ENCODE assay signal across 20 cellular contexts in the genomic region with DNA sequence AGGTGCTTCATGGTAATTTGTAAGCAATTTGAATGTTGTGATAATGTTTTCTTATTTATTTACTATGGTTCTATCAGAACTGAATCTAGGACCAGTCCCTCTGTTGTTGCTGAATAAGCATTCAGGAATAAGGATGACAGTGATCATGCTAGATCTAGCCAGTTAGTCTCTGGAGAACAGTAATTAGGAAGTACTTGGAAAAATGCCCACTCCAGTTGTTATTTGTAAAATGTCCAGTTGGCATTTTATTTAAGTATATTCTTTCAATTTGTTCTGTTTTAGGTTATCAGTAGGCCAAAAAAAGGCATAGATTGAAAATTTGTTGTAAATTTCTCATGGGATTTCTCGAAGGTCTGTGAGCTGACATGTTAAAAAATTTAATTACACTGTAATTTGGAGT.
"Had no signal": no experiment of that assay in that cellular context is flagged by ENCODE, and none has a peak within 500 bp of the region (broad histone marks: within the 10 kb centered on the region; RNA-seq: fewer than 3 reads in every experiment).

No MANE protein-coding gene starts in this region.

- FAIRE-seq: endometrium, small intestine had no signal

- H3K9ac ChIP-seq: neural progenitor cell had no signal

- H3K9me3 ChIP-seq: ascending aorta, breast epithelium, prostate gland, suprapubic skin, transverse colon, uterus had no signal

- ATAC-seq: activated T-cell treated with anti-CD3 and anti-CD28 coated beads, Interleukin-2, amount 50 U/mL, for 72 hours; naive thymus-derived CD4-positive, alpha-beta T cell; stimulated activated naive CD8-positive, alpha-beta T cell treated with anti-CD3 and anti-CD28 coated beads, Interleukin-15, amount 100 ng/mL, for 72 hours had no signal

- DNase-seq: activated CD4-positive, alpha-beta T cell treated with anti-CD3 and anti-CD28 coated beads, Interleukin-2, amount 50 U/mL, for 1 hour; activated effector memory CD4-positive, alpha-beta T cell treated with anti-CD3 and anti-CD28 coated beads, Interleukin-2, amount 50 U/mL, for 16 hours; activated T-cell treated with anti-CD3 and anti-CD28 coated beads, Interleukin-2, amount 50 U/mL, for 72 hours; erythroblast; mesenchymal stem cell; naive thymus-derived CD4-positive, alpha-beta T cell; right cardiac atrium; small intestine; stimulated activated CD4-positive, alpha-beta T cell treated with anti-CD3 and anti-CD28 coated beads, Interleukin-15, amount 100 ng/mL, for 24 hours; stimulated activated CD4-positive, alpha-beta T cell treated with anti-CD3 and anti-CD28 coated beads, Interleukin-2, amount 100 ng/mL, for 48 hours; stimulated activated naive CD8-positive, alpha-beta T cell treated with anti-CD3 and anti-CD28 coated beads, Interleukin-15, amount 100 ng/mL, for 72 hours; transverse colon; uterus had no signal

- H3K4me1 ChIP-seq: breast epithelium, prostate gland, transverse colon, uterus had no signal

- H3K4me2 ChIP-seq: neural progenitor cell had no signal

- H3K27me3 ChIP-seq: ascending aorta, breast epithelium, neural progenitor cell, suprapubic skin, transverse colon, uterus had no signal

- H3K27ac ChIP-seq: breast epithelium, coronary artery, neural progenitor cell, prostate gland, suprapubic skin, transverse colon, uterus had no signal

- H3K36me3 ChIP-seq: ascending aorta, breast epithelium, neural progenitor cell, prostate gland, suprapubic skin, transverse colon, uterus had no signal

- H3K4me3 ChIP-seq: ascending aorta, breast epithelium, coronary artery, neural progenitor cell, prostate gland, suprapubic skin, transverse colon, uterus had no signal

- H2AFZ ChIP-seq: neural progenitor cell had no signal
